Comparison of ENCODE assay signal across 17 cellular contexts in the genomic region with DNA sequence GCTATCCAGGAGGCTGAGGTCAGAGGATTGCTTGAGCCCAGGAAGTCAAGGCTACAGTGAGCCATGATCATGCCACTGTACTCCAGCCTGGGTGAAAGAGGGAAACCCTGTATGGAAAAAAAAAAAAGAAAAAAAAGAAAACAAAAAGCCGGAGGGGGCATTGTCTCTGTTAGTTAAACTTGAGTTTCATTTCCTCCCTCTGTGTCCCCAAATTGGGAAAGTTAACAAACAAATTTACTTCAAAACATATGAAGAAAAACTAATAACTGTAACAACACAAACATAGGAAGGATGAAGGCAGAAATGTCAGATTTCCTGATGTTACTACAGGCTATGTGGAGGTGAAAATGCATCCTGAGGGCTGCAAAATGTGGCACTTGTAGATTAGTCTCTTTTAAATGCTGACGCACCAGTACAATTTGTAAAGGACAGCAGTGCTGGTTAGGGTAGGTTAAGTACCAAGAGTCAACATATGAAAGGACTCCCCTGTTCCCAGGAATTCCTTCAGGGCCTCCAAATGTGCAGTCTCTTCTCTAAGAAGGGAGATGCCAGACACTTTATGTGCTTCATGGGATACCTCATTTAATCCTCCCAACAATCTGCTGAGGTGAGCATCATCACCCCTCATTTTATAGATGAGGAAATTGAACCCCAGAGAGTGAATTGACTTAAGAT.
"Had no signal": no experiment of that assay in that cellular context is flagged by ENCODE, and none has a peak within 500 bp of the region (broad histone marks: within the 10 kb centered on the region; RNA-seq: fewer than 3 reads in every experiment).

No MANE protein-coding gene starts in this region.

- ATAC-seq: activated T-cell treated with anti-CD3 and anti-CD28 coated beads, Interleukin-2, amount 50 U/mL, for 72 hours; body of pancreas had no signal

- H3K4me3 Mint-ChIP-seq: activated CD4-positive, alpha-beta memory T cell treated with anti-CD3 and anti-CD28 coated beads for 36 hours; activated naive CD8-positive, alpha-beta T cell; activated T-cell treated with anti-CD3 and anti-CD28 coated beads, Interleukin-2, amount 50 U/mL, for 72 hours had no signal

- H3K9me3 ChIP-seq: body of pancreas, colonic mucosa, esophagus muscularis mucosa, ovary, tibial nerve, vagina had no signal

- H3K9me3 Mint-ChIP-seq: activated CD4-positive, alpha-beta memory T cell treated with anti-CD3 and anti-CD28 coated beads for 36 hours; activated T-cell treated with anti-CD3 and anti-CD28 coated beads, Interleukin-2, amount 50 U/mL, for 72 hours had no signal

- DNase-seq: activated CD4-positive, alpha-beta memory T cell treated with anti-CD3 and anti-CD28 coated beads for 36 hours; activated CD8-positive, alpha-beta memory T cell treated with anti-CD3 and anti-CD28 coated beads, Interleukin-2, amount 50 U/mL, for 48 hours; activated gamma-delta T cell treated with Interleukin-2 at 50 U/mL for 16 hours; activated T-cell treated with anti-CD3 and anti-CD28 coated beads, Interleukin-2, amount 50 U/mL, for 72 hours; amniotic stem cell; body of pancreas; caudate nucleus; colonic mucosa; ovary; stimulated activated CD4-positive, alpha-beta T cell treated with anti-CD3 and anti-CD28 coated beads, Interleukin-12 subunit alpha, Interleukin-12 subunit beta, amount 100 ng/mL, for 4 hours; stimulated activated CD4-positive, alpha-beta T cell treated with anti-CD3 and anti-CD28 coated beads, Interleukin-2, amount 100 ng/mL, for 24 hours had no signal

- H3K27ac ChIP-seq: body of pancreas, colonic mucosa, esophagus muscularis mucosa, ovary, tibial nerve, vagina, VCaP had no signal

- H3K4me1 ChIP-seq: body of pancreas, colonic mucosa, esophagus muscularis mucosa, vagina had no signal

- H3K4me3 ChIP-seq: body of pancreas, colonic mucosa, esophagus muscularis mucosa, lung, ovary, tibial nerve, vagina had no signal

- H3K27me3 Mint-ChIP-seq: activated CD4-positive, alpha-beta memory T cell treated with anti-CD3 and anti-CD28 coated beads for 36 hours; activated naive CD8-positive, alpha-beta T cell had no signal

- H3K27me3 ChIP-seq: body of pancreas, colonic mucosa, esophagus muscularis mucosa, ovary, tibial nerve, vagina had no signal

- H3K27ac Mint-ChIP-seq: activated CD4-positive, alpha-beta memory T cell treated with anti-CD3 and anti-CD28 coated beads for 36 hours; activated naive CD8-positive, alpha-beta T cell; activated T-cell treated with anti-CD3 and anti-CD28 coated beads, Interleukin-2, amount 50 U/mL, for 72 hours had no signal

- H3K36me3 ChIP-seq: ovary had no signal
